15 cellular contexts compared by ENCODE assay signal in the genomic region with DNA sequence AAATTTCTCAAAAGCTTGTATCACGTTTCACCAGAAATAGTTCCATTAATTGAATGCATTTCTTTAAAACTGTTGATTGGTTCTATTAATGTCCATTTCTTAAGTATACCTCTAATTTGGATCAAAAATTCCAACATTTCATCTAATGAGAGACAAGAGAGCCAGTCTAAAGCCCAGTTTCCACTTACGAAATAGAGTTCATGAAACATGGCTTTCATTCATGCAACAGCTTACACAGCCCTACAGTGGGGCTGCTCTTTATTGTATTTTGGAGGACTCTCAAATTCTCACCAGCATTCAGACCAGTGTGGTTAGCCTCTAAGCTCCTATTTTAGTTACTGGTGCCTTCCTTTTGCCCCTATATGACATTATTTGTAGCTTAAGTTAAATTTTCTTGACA.
DNase-seq lines count a peak whose midpoint lies in the region; ATAC-seq and TF ChIP-seq lines count a peak whose summit lies in the region.
"Had no signal": no experiment of that assay in that cellular context is flagged by ENCODE, and none has a peak within 500 bp of the region (broad histone marks: within the 10 kb centered on the region; RNA-seq: fewer than 3 reads in every experiment).

No MANE protein-coding gene starts in this region.

- no peaks in the 10 kb centered on the region for H3K27me3 Mint-ChIP-seq in glutamatergic neuron (ENCODE audit: unreplicated experiment)
- no peaks in the 10 kb centered on the region for H3K27me3 Mint-ChIP-seq in neural progenitor cell (ENCODE audit: insufficient read depth, low read depth)
- H3K27me3 Mint-ChIP-seq in progenitor cell of endocrine pancreas = no peaks in the 10 kb centered on the region

- H3K9ac ChIP-seq in GM23248 (no peak overlapping the region), neural progenitor cell (no peak overlapping the region)

- in situ Hi-C loops in GM23248 (cut with MboI) = no loop called here

- H3K36me3 ChIP-seq in GM23248 (ENCODE audit: low read depth) = no peaks in the 10 kb centered on the region
- H3K36me3 ChIP-seq in neural progenitor cell = no peaks in the 10 kb centered on the region
- H3K36me3 ChIP-seq: BE2C had no signal

- TF ChIP-seq CTCF in glutamatergic neuron (IDR thresholded peaks at IDR 0.05; ENCODE audit: partially characterized antibody, unreplicated experiment) (no peak), neural progenitor cell (IDR thresholded peaks at IDR 0.05) (no peak), progenitor cell of endocrine pancreas (IDR thresholded peaks at IDR 0.05; ENCODE audit: unreplicated experiment) (no peak)

- peaks cover 16% of the 10 kb centered on the region; the same call in 1 of the 2 replicates for H3F3A ChIP-seq in GM23248 (ENCODE audit: insufficient read depth)
- H3F3A ChIP-seq in neural progenitor cell (ENCODE audit: low read depth) = no peaks in the 10 kb centered on the region

- H3K36me3 Mint-ChIP-seq in glutamatergic neuron (ENCODE audit: unreplicated experiment) = peaks cover 4% of the 10 kb centered on the region
- no peaks in the 10 kb centered on the region for H3K36me3 Mint-ChIP-seq in neural progenitor cell
- no peaks in the 10 kb centered on the region for H3K36me3 Mint-ChIP-seq in progenitor cell of endocrine pancreas (ENCODE audit: insufficient read depth)
- H3K36me3 Mint-ChIP-seq: CD4-positive, alpha-beta memory T cell had no signal

- H3K4me1 Mint-ChIP-seq in glutamatergic neuron (ENCODE audit: low read depth, unreplicated experiment) = peaks cover 5% of the 10 kb centered on the region
- no peaks in the 10 kb centered on the region for H3K4me1 Mint-ChIP-seq in neural progenitor cell
- peaks cover 3% of the 10 kb centered on the region for H3K4me1 Mint-ChIP-seq in progenitor cell of endocrine pancreas (ENCODE audit: low read depth)
- H3K4me1 Mint-ChIP-seq: CD4-positive, alpha-beta memory T cell; GM23338 had no signal

- no peak overlapping the region for H3K4me3 Mint-ChIP-seq in glutamatergic neuron (ENCODE audit: unreplicated experiment)
- no peak overlapping the region for H3K4me3 Mint-ChIP-seq in neural progenitor cell
- H3K4me3 Mint-ChIP-seq in progenitor cell of endocrine pancreas (ENCODE audit: low read depth) = no peak overlapping the region
- H3K4me3 Mint-ChIP-seq: CD4-positive, alpha-beta memory T cell; GM23338 had no signal

- H3K9me3 ChIP-seq in GM23248 (ENCODE audit: low read depth) = no peaks in the 10 kb centered on the region
- no peaks in the 10 kb centered on the region for H3K9me3 ChIP-seq in neural progenitor cell (ENCODE audit: low read depth)
- H3K9me3 ChIP-seq: A549, BE2C had no signal

- H3K27ac ChIP-seq in GM23248 (no peak overlapping the region), neural progenitor cell (no peak overlapping the region)
- H3K27ac ChIP-seq: A549, C4-2B had no signal

- WGBS in GM23248 (ENCODE audit: low coverage in 1 of 2, low lambda C conversion rate in 2 of 2, missing lambda C conversion rate in 2 of 2), 2 experiments = 50% methylated on average over 2 of the region's 2 CpGs

- H4K20me1 ChIP-seq in GM23248 (ENCODE audit: insufficient read depth) (no peaks in the 10 kb centered on the region), neural progenitor cell (ENCODE audit: low read depth) (no peaks in the 10 kb centered on the region)

- peaks cover 15% of the 10 kb centered on the region for H3K4me1 ChIP-seq in GM23248 (ENCODE audit: insufficient read depth)
- H3K4me1 ChIP-seq in neural progenitor cell = no peaks in the 10 kb centered on the region
- H3K4me1 ChIP-seq: A549, BE2C had no signal

- H2AFZ ChIP-seq in GM23248 (no peak overlapping the region), neural progenitor cell (replicated peaks) (peak overlapping the region; percentile 15)
- H2AFZ ChIP-seq: GM23338 had no signal

- H3K27ac Mint-ChIP-seq in glutamatergic neuron (ENCODE audit: unreplicated experiment) (peak overlapping the region; percentile 6), neural progenitor cell (no peak overlapping the region), progenitor cell of endocrine pancreas (no peak overlapping the region)
- H3K27ac Mint-ChIP-seq: CD4-positive, alpha-beta memory T cell; GM23338 had no signal

- H3K9me3 Mint-ChIP-seq in glutamatergic neuron (ENCODE audit: unreplicated experiment) = no peaks in the 10 kb centered on the region
- H3K9me3 Mint-ChIP-seq in neural progenitor cell = peaks cover 2% of the 10 kb centered on the region
- H3K9me3 Mint-ChIP-seq in progenitor cell of endocrine pancreas (ENCODE audit: low read depth) = peaks cover 4% of the 10 kb centered on the region

- H3K79me2 ChIP-seq in GM23248 (ENCODE audit: insufficient read depth) = no peaks in the 10 kb centered on the region
- H3K79me2 ChIP-seq in neural progenitor cell (ENCODE audit: low read depth) = no peaks in the 10 kb centered on the region

- no peak for ATAC-seq in GM21528 (IDR thresholded peaks at IDR 0.05; ENCODE audit: low FRiP score, unreplicated experiment)
- ATAC-seq: A549, GM23338 had no signal

- DNase-seq in GM23248 (no peak), NCI-H69 (lab: John Stamatoyannopoulos, UW) (peak; percentile 17), glutamatergic neuron (no peak), neural progenitor cell (ENCODE audit: low spot score) (no peak), T-helper 1 cell (no peak), progenitor cell of endocrine pancreas (ENCODE audit: low spot score, unreplicated experiment) (no peak)
- DNase-seq: BE2C; CD4-positive, alpha-beta memory T cell; DMS79 treated with DMSO at 0.1 percent for 48 hours; GDM1; H7 had no signal

- H3K27me3 ChIP-seq in GM23248 (replicated peaks; ENCODE audit: insufficient read depth) (no peaks in the 10 kb centered on the region), neural progenitor cell (no peaks in the 10 kb centered on the region)
- H3K27me3 ChIP-seq: BE2C had no signal

- no peaks in the 10 kb centered on the region for H3K9me2 ChIP-seq in GM23248 (ENCODE audit: insufficient read depth)

- H3K4me2 ChIP-seq in GM23248 (ENCODE audit: unreplicated experiment) (peak overlapping the region; percentile 31), neural progenitor cell (no peak overlapping the region)
- H3K4me2 ChIP-seq: A549, GM23338 had no signal

- no peak overlapping the region for H3K4me3 ChIP-seq in GM23248
- H3K4me3 ChIP-seq in neural progenitor cell = no peak overlapping the region
- H3K4me3 ChIP-seq: A549, GM23338 had no signal
